In genomic region chr13:28357846-28358496, GRCh38 we compare ENCODE assay signal across 13 cellular contexts.
DNase-seq lines count a peak whose midpoint lies in the region; ATAC-seq and TF ChIP-seq lines count a peak whose summit lies in the region.
"Had no signal": no experiment of that assay in that cellular context is flagged by ENCODE, and none has a peak within 500 bp of the region (broad histone marks: within the 10 kb centered on the region; RNA-seq: fewer than 3 reads in every experiment).

No MANE protein-coding gene starts in this region.

- no peak overlapping the region for H3K4me3 ChIP-seq in GM06990 (replicated peaks; ENCODE audit: low read depth, low read length)
- no peak overlapping the region for H3K4me3 ChIP-seq in hepatocyte
- H3K4me3 ChIP-seq: Peyer's patch, thoracic aorta had no signal

- no peak overlapping the region for H3K4me3 Mint-ChIP-seq in activated CD8-positive, alpha-beta T cell treated with anti-CD3 and anti-CD28 coated beads, Interleukin-2, amount 10 ng/mL, durations not matched to agents 7 days and 5 days

- H3K4me2 ChIP-seq in hepatocyte = no peak overlapping the region

- H3K4me1 ChIP-seq in hepatocyte (ENCODE audit: insufficient read depth) = peaks cover 21% of the 10 kb centered on the region
- H3K4me1 ChIP-seq: Peyer's patch had no signal

- peak overlapping the region; percentile 70 for H3K27ac Mint-ChIP-seq in activated CD8-positive, alpha-beta T cell treated with anti-CD3 and anti-CD28 coated beads, Interleukin-2, amount 10 ng/mL, durations not matched to agents 7 days and 5 days

- H3K4me1 Mint-ChIP-seq in activated CD8-positive, alpha-beta T cell treated with anti-CD3 and anti-CD28 coated beads, Interleukin-2, amount 10 ng/mL, durations not matched to agents 7 days and 5 days (ENCODE audit: low read depth) = peaks cover 51% of the 10 kb centered on the region

- POLR2A ChIA-PET in activated CD8-positive, alpha-beta T cell treated with anti-CD3 and anti-CD28 coated beads, Interleukin-2, amount 10 ng/mL, durations not matched to agents 7 days and 5 days (lab: Charles Lee) = interaction anchor here (2.4 kb wide), 1 partner anchor 301 kb away, joined by 11 read pairs; the partner anchor contains the start of gene POMP

- peaks cover 9% of the 10 kb centered on the region for H3K9me3 Mint-ChIP-seq in activated CD8-positive, alpha-beta T cell treated with anti-CD3 and anti-CD28 coated beads, Interleukin-2, amount 10 ng/mL, durations not matched to agents 7 days and 5 days (ENCODE audit: insufficient read depth)

- WGBS in hepatocyte (ENCODE audit: low lambda C conversion rate, missing lambda C conversion rate) = 74% methylated on average over 4 of the region's 4 CpGs

- DNase-seq in GM06990 (ENCODE audit: extremely low read depth, insufficient read length) (peak; percentile 6), hepatocyte (ENCODE audit: low spot score) (no peak), NCI-H1092 treated with DMSO at 0.1 percent for 48 hours (lab: John Stamatoyannopoulos, UW) (no peak), NCI-H146 treated with DMSO at 0.1 percent for 48 hours (lab: John Stamatoyannopoulos, UW; ENCODE audit: unreplicated experiment) (no peak)
- DNase-seq in activated CD8-positive, alpha-beta T cell treated with anti-CD3 and anti-CD28 coated beads, Interleukin-2, amount 10 ng/mL, durations not matched to agents 7 days and 5 days = no peak
- DNase-seq in stimulated activated CD4-positive, alpha-beta T cell treated with anti-CD3 and anti-CD28 coated beads, Interleukin-2, amount 100 ng/mL, for 48 hours = no peak
- DNase-seq: CD4-positive, alpha-beta memory T cell; Peyer's patch; T1000 had no signal

- H3K9me3 ChIP-seq in hepatocyte (ENCODE audit: low read depth) = no peaks in the 10 kb centered on the region
- H3K9me3 ChIP-seq: Peyer's patch, thoracic aorta had no signal

- TF ChIP-seq CTCF in C4-2B (conservative IDR thresholded peaks at IDR 0.05) (no peak), GM06990 (IDR thresholded peaks at IDR 0.05; ENCODE audit: insufficient read depth, low read length, poor library complexity, severe bottlenecking) (no peak), hepatocyte (IDR thresholded peaks at IDR 0.05; ENCODE audit: poor library complexity) (no peak)

- H3K36me3 Mint-ChIP-seq in activated CD8-positive, alpha-beta T cell treated with anti-CD3 and anti-CD28 coated beads, Interleukin-2, amount 10 ng/mL, durations not matched to agents 7 days and 5 days (ENCODE audit: low read depth) = peaks cover 33% of the 10 kb centered on the region
- H3K36me3 Mint-ChIP-seq: CD4-positive, alpha-beta memory T cell had no signal

- H3K27ac ChIP-seq in C4-2B = peak overlapping the region; percentile 65; the same call in 1 of the 2 replicates
- peak overlapping the region; percentile 77 for H3K27ac ChIP-seq in hepatocyte
- H3K27ac ChIP-seq: HL-60, Peyer's patch, thoracic aorta had no signal

- no peaks in the 10 kb centered on the region for H3K27me3 ChIP-seq in GM06990 (replicated peaks; ENCODE audit: control insufficient read depth, insufficient read depth, low read length)
- H3K27me3 ChIP-seq in hepatocyte = no peaks in the 10 kb centered on the region
- H3K27me3 ChIP-seq: Peyer's patch had no signal

- no peaks in the 10 kb centered on the region for H3K79me2 ChIP-seq in hepatocyte

- H2AFZ ChIP-seq in hepatocyte = no peak overlapping the region

- H3K36me3 ChIP-seq in GM06990 (ENCODE audit: control insufficient read depth, insufficient read depth, low read length) (no peaks in the 10 kb centered on the region), hepatocyte (replicated peaks; ENCODE audit: insufficient read depth, low read depth) (no peaks in the 10 kb centered on the region)
- H3K36me3 ChIP-seq: Peyer's patch, thoracic aorta had no signal

- CTCF ChIA-PET in activated CD8-positive, alpha-beta T cell treated with anti-CD3 and anti-CD28 coated beads, Interleukin-2, amount 10 ng/mL, durations not matched to agents 7 days and 5 days (lab: Charles Lee) = interaction anchor here (1.1 to 1.4 kb wide), 2 partner anchors 9 to 135 kb away, joined by 3 read pairs; no protein-coding TSS in a partner anchor

- no peaks in the 10 kb centered on the region for H3K9me2 ChIP-seq in hepatocyte (replicated peaks; ENCODE audit: insufficient read depth)

- ATAC-seq in activated CD8-positive, alpha-beta T cell treated with anti-CD3 and anti-CD28 coated beads, Interleukin-2, amount 10 ng/mL, durations not matched to agents 7 days and 5 days = peak; percentile 44
- ATAC-seq in GM21447 (IDR thresholded peaks at IDR 0.05; ENCODE audit: unreplicated experiment) = no peak

- H4K20me1 ChIP-seq in hepatocyte (ENCODE audit: insufficient read depth, poor library complexity, severe bottlenecking) = no peaks in the 10 kb centered on the region

- H3K27me3 Mint-ChIP-seq in activated CD8-positive, alpha-beta T cell treated with anti-CD3 and anti-CD28 coated beads, Interleukin-2, amount 10 ng/mL, durations not matched to agents 7 days and 5 days (ENCODE audit: low read depth) = peaks cover 2% of the 10 kb centered on the region
- H3K27me3 Mint-ChIP-seq: CD4-positive, alpha-beta memory T cell had no signal
